10 cellular contexts compared by ENCODE assay signal in the genomic region with DNA sequence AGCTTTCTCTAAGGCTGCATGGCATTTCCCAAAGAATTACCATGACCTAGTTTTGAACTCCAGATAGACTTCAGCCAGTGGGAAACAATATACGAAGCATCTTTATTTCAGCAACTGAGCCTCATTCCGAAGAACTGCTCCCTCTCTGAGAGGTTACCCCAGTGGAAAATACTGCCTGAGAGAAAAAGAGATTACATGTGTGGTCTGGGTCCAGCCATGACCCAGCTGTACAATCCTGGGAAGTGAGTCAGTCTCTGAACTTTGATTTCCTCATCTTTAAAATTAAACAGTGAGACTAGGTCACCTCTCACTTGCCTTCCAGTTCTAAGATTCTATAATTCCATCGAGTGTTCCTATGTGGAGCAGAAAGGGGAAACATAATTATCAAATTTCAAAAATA. TPM values are rescaled to one million over a fixed set of nuclear protein-coding genes. Genes with fewer than 3 reads are reported as not detected.
DNase-seq lines count a peak whose midpoint lies in the region; ATAC-seq and TF ChIP-seq lines count a peak whose summit lies in the region.
"Had no signal": no experiment of that assay in that cellular context is flagged by ENCODE, and none has a peak within 500 bp of the region (broad histone marks: within the 10 kb centered on the region; RNA-seq: fewer than 3 reads in every experiment).

No MANE protein-coding gene starts in this region.

- DNase-seq in AG09309 (ENCODE audit: low read depth) (peak; percentile 52), RKO (ENCODE audit: low spot score) (peak; percentile 34), fibroblast of mammary gland (ENCODE audit: low read depth) (peak; percentile 71), myocyte (ENCODE audit: low read depth) (peak; percentile 84), iPS-NIHi11 (ENCODE audit: low spot score) (no peak)
- no peak for DNase-seq in naive thymus-derived CD8-positive, alpha-beta T cell
- DNase-seq in natural killer cell treated with Interleukin-12 subunit alpha and Interleukin-12 subunit beta and Interleukin-15 and Interleukin-18, amount 100 ng/mL, for 72 hours (ENCODE audit: low spot score), result no peak
- DNase-seq in activated naive CD8-positive, alpha-beta T cell treated with anti-CD3 and anti-CD28 coated beads, Interleukin-2, amount 50 U/mL, for 24 hours, result no peak
- DNase-seq: uterus had no signal

- POLR2A ChIA-PET in naive thymus-derived CD8-positive, alpha-beta T cell (lab: Charles Lee), result interaction anchor here (0.8 kb wide), 1 partner anchor 14 kb away, joined by 3 read pairs; no protein-coding TSS in a partner anchor

- no peak overlapping the region for H3K27ac Mint-ChIP-seq in naive thymus-derived CD8-positive, alpha-beta T cell
- no peak overlapping the region for H3K27ac Mint-ChIP-seq in natural killer cell treated with Interleukin-12 subunit alpha and Interleukin-12 subunit beta and Interleukin-15 and Interleukin-18, amount 100 ng/mL, for 72 hours
- no peak overlapping the region for H3K27ac Mint-ChIP-seq in activated naive CD8-positive, alpha-beta T cell treated with anti-CD3 and anti-CD28 coated beads, Interleukin-2, amount 50 U/mL, for 24 hours

- H3K4me3 ChIP-seq in AG09309 (ENCODE audit: control insufficient read depth, low read depth, low read length) (no peak overlapping the region), fibroblast of mammary gland (ENCODE audit: control insufficient read depth, low read depth, low read length) (no peak overlapping the region)
- H3K4me3 ChIP-seq: body of pancreas, uterus had no signal

- no peak overlapping the region for H3K4me3 Mint-ChIP-seq in naive thymus-derived CD8-positive, alpha-beta T cell
- H3K4me3 Mint-ChIP-seq in natural killer cell treated with Interleukin-12 subunit alpha and Interleukin-12 subunit beta and Interleukin-15 and Interleukin-18, amount 100 ng/mL, for 72 hours, result no peak overlapping the region
- no peak overlapping the region for H3K4me3 Mint-ChIP-seq in activated naive CD8-positive, alpha-beta T cell treated with anti-CD3 and anti-CD28 coated beads, Interleukin-2, amount 50 U/mL, for 24 hours

- peaks cover 37 to 75% (median 53%) of the 10 kb centered on the region in 4 donors for H3K4me1 Mint-ChIP-seq in naive thymus-derived CD8-positive, alpha-beta T cell
- H3K4me1 Mint-ChIP-seq in natural killer cell treated with Interleukin-12 subunit alpha and Interleukin-12 subunit beta and Interleukin-15 and Interleukin-18, amount 100 ng/mL, for 72 hours (ENCODE audit: low read depth in 2 of 2), result peaks cover 48 to 54% of the 10 kb centered on the region in 2 donors
- H3K4me1 Mint-ChIP-seq in activated naive CD8-positive, alpha-beta T cell treated with anti-CD3 and anti-CD28 coated beads, Interleukin-2, amount 50 U/mL, for 24 hours, result peaks cover 32% of the 10 kb centered on the region

- no peaks in the 10 kb centered on the region for H3K27me3 Mint-ChIP-seq in naive thymus-derived CD8-positive, alpha-beta T cell
- no peaks in the 10 kb centered on the region for H3K27me3 Mint-ChIP-seq in natural killer cell treated with Interleukin-12 subunit alpha and Interleukin-12 subunit beta and Interleukin-15 and Interleukin-18, amount 100 ng/mL, for 72 hours
- H3K27me3 Mint-ChIP-seq in activated naive CD8-positive, alpha-beta T cell treated with anti-CD3 and anti-CD28 coated beads, Interleukin-2, amount 50 U/mL, for 24 hours, result no peaks in the 10 kb centered on the region

- no peak for ATAC-seq in naive thymus-derived CD8-positive, alpha-beta T cell
- no peak for ATAC-seq in natural killer cell treated with Interleukin-12 subunit alpha and Interleukin-12 subunit beta and Interleukin-15 and Interleukin-18, amount 100 ng/mL, for 72 hours
- no peak for ATAC-seq in activated naive CD8-positive, alpha-beta T cell treated with anti-CD3 and anti-CD28 coated beads, Interleukin-2, amount 50 U/mL, for 24 hours
- ATAC-seq: body of pancreas had no signal

- no peaks in the 10 kb centered on the region for H3K9me3 Mint-ChIP-seq in naive thymus-derived CD8-positive, alpha-beta T cell
- H3K9me3 Mint-ChIP-seq in natural killer cell treated with Interleukin-12 subunit alpha and Interleukin-12 subunit beta and Interleukin-15 and Interleukin-18, amount 100 ng/mL, for 72 hours, result no peaks in the 10 kb centered on the region
- peaks cover 2% of the 10 kb centered on the region for H3K9me3 Mint-ChIP-seq in activated naive CD8-positive, alpha-beta T cell treated with anti-CD3 and anti-CD28 coated beads, Interleukin-2, amount 50 U/mL, for 24 hours

- H3K36me3 Mint-ChIP-seq in naive thymus-derived CD8-positive, alpha-beta T cell, result peaks cover 4 to 11% (median 5%) of the 10 kb centered on the region in 3 donors
- H3K36me3 Mint-ChIP-seq in natural killer cell treated with Interleukin-12 subunit alpha and Interleukin-12 subunit beta and Interleukin-15 and Interleukin-18, amount 100 ng/mL, for 72 hours, result no peaks in the 10 kb centered on the region
- H3K36me3 Mint-ChIP-seq in activated naive CD8-positive, alpha-beta T cell treated with anti-CD3 and anti-CD28 coated beads, Interleukin-2, amount 50 U/mL, for 24 hours (ENCODE audit: low read depth), result peaks cover 4% of the 10 kb centered on the region

- no peak for TF ChIP-seq CTCF in AG09309 (IDR thresholded peaks at IDR 0.05; ENCODE audit: control insufficient read depth, insufficient read depth, low read depth, low read length, missing control alignments)
- no peak for TF ChIP-seq CTCF in fibroblast of mammary gland (conservative IDR thresholded peaks at IDR 0.05; ENCODE audit: control insufficient read depth, insufficient read depth, low read depth, low read length)

RNA-seq across cellular contexts. Expression of a gene that starts 42.4 kb away (rescaled TPM):
- total RNA-seq in myocyte, result 4.1 and 6.7 TPM in 2 replicates
- polyA plus RNA-seq in myocyte (2012), result 3.4 TPM
- total RNA-seq in naive thymus-derived CD8-positive, alpha-beta T cell, result 10 to 100 TPM; 47.3 to 50.0 TPM
- polyA plus RNA-seq in naive thymus-derived CD8-positive, alpha-beta T cell, result 10 to 100 TPM; 13.2 to 16.1 (median 13.8) TPM
- 10 to 100 TPM; 44.3 to 48.5 TPM for total RNA-seq in natural killer cell treated with Interleukin-12 subunit alpha and Interleukin-12 subunit beta and Interleukin-15 and Interleukin-18, amount 100 ng/mL, for 72 hours

Comparison
In these comparisons a context has a peak if more than half of its experiments do, and no peak if none do; other contexts are left out.
1. DNase-seq: peak in AG09309 (single experiment), RKO (single experiment), fibroblast of mammary gland (single experiment) and myocyte (single experiment); none in iPS-NIHi11 (single experiment), naive thymus-derived CD8-positive, alpha-beta T cell (0 of 10), natural killer cell treated with Interleukin-12 subunit alpha and Interleukin-12 subunit beta and Interleukin-15 and Interleukin-18, amount 100 ng/mL, for 72 hours (single experiment) and activated naive CD8-positive, alpha-beta T cell treated with anti-CD3 and anti-CD28 coated beads, Interleukin-2, amount 50 U/mL, for 24 hours (single experiment).